Comparison of ENCODE assay signal across 24 cellular contexts in genomic region chr1:117676615-117677130, GRCh38.
A peak's percentile ranks its signal among the peaks of the same experiment; 100 is the strongest.
DNase-seq lines count a peak whose midpoint lies in the region; ATAC-seq and TF ChIP-seq lines count a peak whose summit lies in the region.
"Had no signal": no experiment of that assay in that cellular context is flagged by ENCODE, and none has a peak within 500 bp of the region (broad histone marks: within the 10 kb centered on the region; RNA-seq: fewer than 3 reads in every experiment).

No MANE protein-coding gene starts in this region.

- H3K27ac ChIP-seq in colonic mucosa (no peak overlapping the region), psoas muscle (peak overlapping the region; percentile 62)
- H3K27ac ChIP-seq: parathyroid adenoma, sigmoid colon, testis, uterus had no signal

- H3K27me3 ChIP-seq in colonic mucosa (no peaks in the 10 kb centered on the region), psoas muscle (ENCODE audit: insufficient read depth in 3 of 3, low read length in 2 of 3) (no peaks in the 10 kb centered on the region), MG63 (no peaks in the 10 kb centered on the region)
- H3K27me3 ChIP-seq: sigmoid colon, testis, uterus had no signal

- H3K9me3 ChIP-seq in colonic mucosa (no peaks in the 10 kb centered on the region), psoas muscle (no peaks in the 10 kb centered on the region), MG63 (no peaks in the 10 kb centered on the region)
- H3K9me3 ChIP-seq: sigmoid colon, testis, uterus had no signal

- H3K4me1 ChIP-seq in colonic mucosa: peaks cover 17% of the 10 kb centered on the region
- peaks cover 57% of the 10 kb centered on the region for H3K4me1 ChIP-seq in psoas muscle
- H3K4me1 ChIP-seq: uterus had no signal

- no peaks in the 10 kb centered on the region for H3K36me3 ChIP-seq in colonic mucosa
- no peaks in the 10 kb centered on the region for H3K36me3 ChIP-seq in psoas muscle (ENCODE audit: insufficient read depth in 1 of 2, low read depth in 1 of 2)
- H3K36me3 ChIP-seq in MG63: no peaks in the 10 kb centered on the region
- H3K36me3 ChIP-seq: sigmoid colon, uterus had no signal

- peak overlapping the region in 1 of 2 donors; percentile 21 for H3K9ac ChIP-seq in colonic mucosa (ENCODE audit: low read depth in 2 of 2, low read length in 2 of 2)
- H3K9ac ChIP-seq: parathyroid adenoma had no signal

- WGBS in psoas muscle, 3 donors: 48 to 70% (median 55%) methylated on average over 7 of the region's 7 CpGs

- ATAC-seq in psoas muscle (no peak), GM21360 (IDR thresholded peaks at IDR 0.05; ENCODE audit: unreplicated experiment) (no peak)
- ATAC-seq: stimulated activated memory B cell treated with anti-CD40 and anti-IgM and Interleukin-4, amounts not matched to agents 10 μg/mL and 1 μg/mL and 100 μg/mL, for 72 hours had no signal

- intact Hi-C loops in colonic mucosa (cut with DNase I) (no loop called here), psoas muscle (cut with DNase I) (no loop called here)

- H3K4me3 ChIP-seq in colonic mucosa (no peak overlapping the region), psoas muscle (no peak overlapping the region), MG63 (no peak overlapping the region)
- H3K4me3 ChIP-seq: sigmoid colon, testis, uterus had no signal

- DNase-seq in NCI-H2171 treated with DMSO at 0.1 percent for 48 hours (lab: John Stamatoyannopoulos, UW): peak; percentile 8
- DNase-seq in NCI-H2171 (lab: John Stamatoyannopoulos, UW): no peak
- peak; percentile 19 for DNase-seq in colonic mucosa
- DNase-seq in psoas muscle: no peak
- DNase-seq in retina: no peak
- DNase-seq in MG63: no peak
- DNase-seq: 8988T; activated CD4-positive, CD25-positive, alpha-beta regulatory T cell treated with anti-CD3 and anti-CD28 coated beads, Interleukin-2, amount 50 U/mL, for 72 hours; activated effector memory CD4-positive, alpha-beta T cell treated with anti-CD3 and anti-CD28 coated beads, Interleukin-2, amount 50 U/mL, for 16 hours; activated T-cell treated with anti-CD3 and anti-CD28 coated beads, Interleukin-2, amount 50 U/mL, for 1 hour; central memory CD4-positive, alpha-beta T cell; NCI-H1105; NCI-H2029; NCI-H345; NCI-H748 treated with DMSO at 0.1 percent for 48 hours; sigmoid colon; stimulated activated CD4-positive, alpha-beta T cell treated with anti-CD3 and anti-CD28 coated beads, Interleukin-4, amount 100 ng/mL, for 4 hours; T-helper 1 cell; uterus had no signal

- peak; percentile 26 for TF ChIP-seq CTCF in GM12873 (IDR thresholded peaks at IDR 0.05; ENCODE audit: insufficient read depth, low read depth, low read length, missing control alignments)
- no peak for TF ChIP-seq CTCF in colonic mucosa (IDR thresholded peaks at IDR 0.05)
- TF ChIP-seq CTCF in psoas muscle (IDR thresholded peaks at IDR 0.05): no peak

Comparison
In these comparisons a context has a peak if more than half of its experiments do, and no peak if none do; other contexts are left out.
1. DNase-seq: peak in NCI-H2171 treated with DMSO at 0.1 percent for 48 hours (single experiment) and colonic mucosa (single experiment); none in NCI-H2171 (single experiment), psoas muscle (0 of 2), retina (single experiment) and MG63 (single experiment).